25 cellular contexts compared by ENCODE assay signal in the genomic region with DNA sequence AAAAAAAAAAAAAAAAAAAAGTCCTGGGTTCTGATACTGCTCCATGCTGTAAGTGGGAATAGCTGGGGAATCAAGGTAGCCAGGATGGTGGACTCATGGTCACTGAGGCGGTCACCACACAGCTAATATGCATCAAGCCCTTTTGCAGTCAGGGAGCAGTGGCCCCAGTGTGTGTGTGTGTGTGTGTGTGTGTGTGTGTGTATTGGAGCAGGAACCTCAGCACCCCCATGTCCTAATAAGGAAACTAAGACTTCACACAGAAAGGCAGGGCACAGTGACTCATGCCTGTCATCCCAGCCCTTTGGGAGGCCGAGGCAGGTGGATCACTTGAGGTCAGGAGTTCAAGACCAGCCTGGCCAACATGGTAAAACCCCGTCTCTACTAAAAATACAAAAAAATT. TPM values are rescaled to one million over a fixed set of nuclear protein-coding genes. Genes with fewer than 3 reads are reported as not detected.
A peak's percentile ranks its signal among the peaks of the same experiment; 100 is the strongest.
DNase-seq lines count a peak whose midpoint lies in the region; ATAC-seq, FAIRE-seq and TF ChIP-seq lines count a peak whose summit lies in the region.
"Had no signal": no experiment of that assay in that cellular context is flagged by ENCODE, and none has a peak within 500 bp of the region (broad histone marks: within the 10 kb centered on the region; RNA-seq: fewer than 3 reads in every experiment).

No MANE protein-coding gene starts in this region.

- H3K4me1 ChIP-seq in adrenal gland (replicated peaks in 1 of 2) = no peaks in the 10 kb centered on the region
- H3K4me1 ChIP-seq: ascending aorta, thyroid gland had no signal

- no peaks in the 10 kb centered on the region for H3K9me3 Mint-ChIP-seq in activated CD4-positive, alpha-beta T cell treated with anti-CD3 and anti-CD28 coated beads for 36 hours (ENCODE audit: low read depth)
- H3K9me3 Mint-ChIP-seq: activated T-helper 2 cell treated with anti-CD3 and anti-CD28 coated beads, Interferon-gamma antibody, Interleukin-2, Interleukin-4, amounts not matched to agents 10 μg/mL and 5 μg/mL and 100 μg/mL, durations not matched to agents 14 hours and 24 hours and 36 hours had no signal

- H3K27ac ChIP-seq in adrenal gland = no peak overlapping the region
- H3K27ac ChIP-seq: ascending aorta, heart right ventricle, RWPE1, spleen, thyroid gland had no signal

- no peak for TF ChIP-seq CTCF in GM10266 (IDR thresholded peaks at IDR 0.05; ENCODE audit: control insufficient read depth, insufficient read depth, low read depth, missing control alignments)
- no peak for TF ChIP-seq CTCF in D721Med (IDR thresholded peaks at IDR 0.05; ENCODE audit: insufficient read depth, missing control alignments)
- TF ChIP-seq CTCF in adrenal gland (IDR thresholded peaks at IDR 0.05) = no peak

- intact Hi-C loops in activated CD4-positive, alpha-beta T cell treated with anti-CD3 and anti-CD28 coated beads for 36 hours (cut with DNase I, micrococcal nuclease) = loop anchor here in 1 of 2 experiments (5.0 kb wide), 1 partner anchor 35 kb away; no protein-coding TSS in a partner anchor
- intact Hi-C loops in left colon (cut with DNase I, micrococcal nuclease) = no loop called here
- intact Hi-C loops in adrenal gland (cut with DNase I) = no loop called here

- CTCF ChIA-PET in activated CD4-positive, alpha-beta T cell treated with anti-CD3 and anti-CD28 coated beads for 36 hours (lab: Charles Lee) = no interaction called here

- POLR2A ChIA-PET in activated CD4-positive, alpha-beta T cell treated with anti-CD3 and anti-CD28 coated beads for 36 hours (lab: Charles Lee) = interaction anchor here (0.7 kb wide), 1 partner anchor 12 kb away, joined by 8 read pairs; a partner anchor contains a TSS

- peak; percentile 78 for ATAC-seq in activated CD4-positive, alpha-beta T cell treated with anti-CD3 and anti-CD28 coated beads for 36 hours
- ATAC-seq in T-helper 17 cell = no peak
- ATAC-seq in left colon = peak; percentile 40
- no peak for ATAC-seq in HG02798 (IDR thresholded peaks at IDR 0.05; ENCODE audit: poor library complexity, unreplicated experiment)
- ATAC-seq: heart right ventricle had no signal

- peaks cover 35% of the 10 kb centered on the region for H3K4me1 Mint-ChIP-seq in activated CD4-positive, alpha-beta T cell treated with anti-CD3 and anti-CD28 coated beads for 36 hours
- H3K4me1 Mint-ChIP-seq in T-helper 17 cell = peaks cover 27% of the 10 kb centered on the region

- no peak for FAIRE-seq in D721Med (lab: Jason Lieb, UNC)
- FAIRE-seq: keratinocyte had no signal

- TF ChIP-seq POLR2A in adrenal gland (IDR thresholded peaks at IDR 0.05) = no peak

- H3K36me3 ChIP-seq in adrenal gland (replicated peaks in 1 of 2) = no peaks in the 10 kb centered on the region
- H3K36me3 ChIP-seq: ascending aorta, heart right ventricle, MG63, spleen, thyroid gland had no signal

- H3K4me3 Mint-ChIP-seq in activated CD4-positive, alpha-beta T cell treated with anti-CD3 and anti-CD28 coated beads for 36 hours = no peak overlapping the region
- H3K4me3 Mint-ChIP-seq in T-helper 17 cell = peak overlapping the region; percentile 67

- H3K27me3 ChIP-seq in adrenal gland = peaks cover 3% of the 10 kb centered on the region
- H3K27me3 ChIP-seq: ascending aorta, thyroid gland had no signal

- no peaks in the 10 kb centered on the region for H3K27me3 Mint-ChIP-seq in activated CD4-positive, alpha-beta T cell treated with anti-CD3 and anti-CD28 coated beads for 36 hours
- H3K27me3 Mint-ChIP-seq in T-helper 17 cell = no peaks in the 10 kb centered on the region

- peak; percentile 62 for DNase-seq in activated CD4-positive, alpha-beta T cell treated with anti-CD3 and anti-CD28 coated beads for 36 hours
- no peak for DNase-seq in activated CD4-positive, alpha-beta T cell treated with anti-CD3 and anti-CD28 coated beads for 1 hour
- DNase-seq in GM10266 (ENCODE audit: extremely low spot score) (peak; percentile 30), T-helper 17 cell (no peak), left colon (no peak), D721Med (ENCODE audit: insufficient read length, low spot score) (no peak), adrenal gland (no peak)
- DNase-seq: C1 segment of cervical spinal cord, DMS53, heart right ventricle, mesendoderm, MG63, NCI-H2029 treated with DMSO at 0.1 percent for 48 hours, NCI-H446, spleen, thyroid gland had no signal

- 50 to 70% (median 54%) methylated on average over 3 of the region's 3 CpGs for WGBS in adrenal gland, 4 donors

- peak overlapping the region; percentile 25 for H3K27ac Mint-ChIP-seq in activated CD4-positive, alpha-beta T cell treated with anti-CD3 and anti-CD28 coated beads for 36 hours
- peak overlapping the region; percentile 75 for H3K27ac Mint-ChIP-seq in T-helper 17 cell
- H3K27ac Mint-ChIP-seq: activated T-helper 2 cell treated with anti-CD3 and anti-CD28 coated beads, Interferon-gamma antibody, Interleukin-2, Interleukin-4, amounts not matched to agents 10 μg/mL and 5 μg/mL and 100 μg/mL, durations not matched to agents 14 hours and 24 hours and 36 hours had no signal

- no peak overlapping the region for H3K4me3 ChIP-seq in adrenal gland
- H3K4me3 ChIP-seq: ascending aorta, heart right ventricle, MG63, thyroid gland had no signal

- H3K36me3 Mint-ChIP-seq in activated CD4-positive, alpha-beta T cell treated with anti-CD3 and anti-CD28 coated beads for 36 hours (ENCODE audit: low read depth) = no peaks in the 10 kb centered on the region
- H3K36me3 Mint-ChIP-seq in T-helper 17 cell (ENCODE audit: low read depth) = peaks cover 3% of the 10 kb centered on the region

- H3K9me3 ChIP-seq in T-helper 17 cell (ENCODE audit: control insufficient read depth, low read length, poor library complexity, severe bottlenecking) (no peaks in the 10 kb centered on the region), adrenal gland (replicated peaks in 1 of 3) (no peaks in the 10 kb centered on the region)
- H3K9me3 ChIP-seq: ascending aorta, MG63, spleen, thyroid gland had no signal

RNA-seq across cellular contexts. Expression of a gene that starts 12.0 kb away (rescaled TPM):
- total RNA-seq in activated CD4-positive, alpha-beta T cell treated with anti-CD3 and anti-CD28 coated beads for 36 hours = under 1 TPM; 0.75 to 0.95 TPM
- total RNA-seq in T-helper 17 cell (under 1 TPM; 0.52 to 0.94 TPM), left colon (100 to 1,000 TPM; 152 to 240 TPM), adrenal gland (under 1 TPM in 1 of 8 donors, not detected in 7; 0.39 TPM)
- polyA plus RNA-seq in adrenal gland = under 1 TPM in 1 of 3 donors, not detected in 2; 0.03 TPM
- total RNA-seq: A673; activated T-helper 2 cell treated with anti-CD3 and anti-CD28 coated beads, Interferon-gamma antibody, Interleukin-2, Interleukin-4, amounts not matched to agents 10 μg/mL and 5 μg/mL and 100 μg/mL, durations not matched to agents 14 hours and 24 hours and 36 hours; chondrocyte; heart right ventricle; pulmonary artery endothelial cell had no signal
- polyA plus RNA-seq: heart right ventricle, neural cell had no signal

RNA-seq across cellular contexts. Expression of a gene that starts 14.4 kb away (rescaled TPM):
- total RNA-seq in activated CD4-positive, alpha-beta T cell treated with anti-CD3 and anti-CD28 coated beads for 36 hours = 1 to 10 TPM; 6.9 to 9.7 TPM
- total RNA-seq in T-helper 17 cell = 1 to 10 TPM; 5.0 to 9.1 TPM
- not detected for total RNA-seq in left colon
- total RNA-seq in adrenal gland = under 1 TPM in 1 of 8 donors, not detected in 7; 0.29 TPM
- polyA plus RNA-seq in adrenal gland = under 1 TPM in 2 of 3 donors, not detected in 1; 0.27 to 0.40 TPM
- total RNA-seq: A673, ascending aorta, chondrocyte, heart right ventricle, pulmonary artery endothelial cell had no signal
- polyA plus RNA-seq: keratinocyte, neural cell had no signal

RNA-seq across cellular contexts. Expression of a gene that starts 40.8 kb away (rescaled TPM):
- total RNA-seq in activated CD4-positive, alpha-beta T cell treated with anti-CD3 and anti-CD28 coated beads for 36 hours = 100 to 1,000 TPM; 174 to 180 TPM
- total RNA-seq in T-helper 17 cell (100 to 1,000 TPM; 149 to 211 TPM), left colon (1 to 10 TPM; 2.7 to 3.7 TPM), adrenal gland (10 to 100 TPM in 3 of 8 donors, 1 to 10 TPM in 5; 1.8 to 15.5 (median 9.1) TPM)
- polyA plus RNA-seq in adrenal gland = 10 to 100 TPM in 1 of 3 donors, 1 to 10 TPM in 2; 2.1 to 11.3 (median 6.9) TPM

RNA-seq across cellular contexts. Expression of a gene that starts 52.8 kb away (rescaled TPM):
- total RNA-seq in activated CD4-positive, alpha-beta T cell treated with anti-CD3 and anti-CD28 coated beads for 36 hours = 1,000 to 10,000 TPM; 3,109 to 3,329 TPM
- total RNA-seq in T-helper 17 cell (1,000 to 10,000 TPM; 3,447 to 3,486 TPM), left colon (1,000 to 10,000 TPM; 1,406 to 1,485 TPM), adrenal gland (1,000 to 10,000 TPM in 7 of 8 donors, 100 to 1,000 TPM in 1; 952 to 2,121 (median 1,419) TPM)
- polyA plus RNA-seq in adrenal gland = 1,000 to 10,000 TPM in 2 of 3 donors, 100 to 1,000 TPM in 1; 345 to 1,991 (median 1,151) TPM

RNA-seq across cellular contexts. Expression of a gene that starts 55.7 kb away (rescaled TPM):
- total RNA-seq in activated CD4-positive, alpha-beta T cell treated with anti-CD3 and anti-CD28 coated beads for 36 hours = 10 to 100 TPM; 50.5 to 51.8 TPM
- total RNA-seq in T-helper 17 cell (10 to 100 TPM; 69.2 to 71.9 TPM), left colon (1 to 10 TPM; 3.0 to 3.1 TPM), adrenal gland (1 to 10 TPM in 7 of 8 donors, under 1 TPM in 1; 0.91 to 7.1 (median 3.4) TPM)
- 1 to 10 TPM in 2 of 3 donors, under 1 TPM in 1; 0.98 to 6.2 (median 2.0) TPM for polyA plus RNA-seq in adrenal gland
- total RNA-seq: ascending aorta had no signal

Comparison
In these comparisons a context has a peak if more than half of its experiments do, and no peak if none do; other contexts are left out.
1. DNase-seq: peak in activated CD4-positive, alpha-beta T cell treated with anti-CD3 and anti-CD28 coated beads for 36 hours (single experiment) and GM10266 (single experiment); none in activated CD4-positive, alpha-beta T cell treated with anti-CD3 and anti-CD28 coated beads for 1 hour (single experiment), T-helper 17 cell (0 of 3), left colon (0 of 2), D721Med (single experiment) and adrenal gland (0 of 7).
2. ATAC-seq: peak in activated CD4-positive, alpha-beta T cell treated with anti-CD3 and anti-CD28 coated beads for 36 hours (single experiment) and left colon (single experiment); none in T-helper 17 cell (single experiment) and HG02798 (single experiment).
3. RNA of a gene that starts 12.0 kb away (total RNA-seq): 152 to 240 TPM in left colon; 0.75 to 0.95 TPM in activated CD4-positive, alpha-beta T cell treated with anti-CD3 and anti-CD28 coated beads for 36 hours, 0.52 to 0.94 TPM in T-helper 17 cell and 0.39 TPM in adrenal gland; every median in the first group is over 10 times any median in the second.
4. RNA of a gene that starts 14.4 kb away (total RNA-seq): 6.9 to 9.7 TPM in activated CD4-positive, alpha-beta T cell treated with anti-CD3 and anti-CD28 coated beads for 36 hours and 5.0 to 9.1 TPM in T-helper 17 cell; not detected in left colon and 0.29 TPM in adrenal gland; every median in the first group is over 4 times any median in the second.
5. RNA of a gene that starts 40.8 kb away (total RNA-seq): 149 to 211 TPM in T-helper 17 cell and 174 to 180 TPM in activated CD4-positive, alpha-beta T cell treated with anti-CD3 and anti-CD28 coated beads for 36 hours; 1.8 to 15.5 TPM in adrenal gland and 2.7 to 3.7 TPM in left colon; every median in the first group is over 4 times any median in the second.